14 cellular contexts compared by ENCODE assay signal in the genomic region with DNA sequence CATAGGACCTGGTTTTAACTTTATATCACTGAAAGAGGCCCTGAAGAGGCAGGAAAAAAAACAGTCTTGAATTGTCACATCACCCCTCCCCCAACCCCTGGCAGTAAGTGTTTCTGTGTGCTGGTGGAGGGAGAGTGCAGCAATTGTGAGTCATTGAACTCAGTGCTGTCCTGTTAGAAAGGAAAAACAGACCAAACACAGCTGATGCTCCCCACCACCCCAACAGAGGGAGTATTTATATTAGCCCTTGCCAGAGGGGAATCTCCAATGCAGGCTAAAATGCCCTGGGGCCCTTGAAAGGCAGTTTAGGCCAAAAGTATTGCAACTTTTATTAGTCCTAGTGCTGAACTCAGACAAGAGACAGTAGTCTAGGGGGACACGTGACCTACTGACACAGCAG.
"Had no signal": no experiment of that assay in that cellular context is flagged by ENCODE, and none has a peak within 500 bp of the region (broad histone marks: within the 10 kb centered on the region; RNA-seq: fewer than 3 reads in every experiment).

No MANE protein-coding gene starts in this region.

- H3K27me3 ChIP-seq: esophagus muscularis mucosa, foreskin keratinocyte, transverse colon had no signal

- H3K27ac ChIP-seq: esophagus muscularis mucosa, foreskin keratinocyte, right atrium auricular region had no signal

- H3K9me3 ChIP-seq: esophagus muscularis mucosa, transverse colon had no signal

- H3K4me1 ChIP-seq: foreskin keratinocyte, right atrium auricular region, transverse colon had no signal

- H3K4me3 ChIP-seq: esophagus muscularis mucosa, right atrium auricular region, transverse colon had no signal

- H3K36me3 ChIP-seq: esophagus muscularis mucosa, right atrium auricular region, transverse colon had no signal

- DNase-seq: activated CD4-positive, alpha-beta T cell treated with anti-CD3 and anti-CD28 coated beads, Interleukin-2, amount 50 U/mL, for 4 hours; activated CD4-positive, CD25-positive, alpha-beta regulatory T cell treated with anti-CD3 and anti-CD28 coated beads, Interleukin-2, amount 50 U/mL, for 72 hours; activated effector memory CD4-positive, alpha-beta T cell treated with Interleukin-2 at 50 U/mL for 16 hours; activated T-cell treated with anti-CD3 and anti-CD28 coated beads, Interleukin-2, amount 50 U/mL, for 1 hour; cerebellar nuclear complex; foreskin keratinocyte; kidney glomerular epithelial cell; naive B cell; posterior cingulate gyrus; stimulated activated CD4-positive, alpha-beta T cell treated with anti-CD3 and anti-CD28 coated beads, Interleukin-2, amount 100 ng/mL, for 24 hours; stimulated activated naive B cell treated with anti-CD40 and anti-IgM and Interleukin-4, amounts not matched to agents 10 μg/mL and 1 μg/mL and 100 μg/mL, for 72 hours; transverse colon had no signal
